ENCODE assay signal across 6 cellular contexts in the genomic region with DNA sequence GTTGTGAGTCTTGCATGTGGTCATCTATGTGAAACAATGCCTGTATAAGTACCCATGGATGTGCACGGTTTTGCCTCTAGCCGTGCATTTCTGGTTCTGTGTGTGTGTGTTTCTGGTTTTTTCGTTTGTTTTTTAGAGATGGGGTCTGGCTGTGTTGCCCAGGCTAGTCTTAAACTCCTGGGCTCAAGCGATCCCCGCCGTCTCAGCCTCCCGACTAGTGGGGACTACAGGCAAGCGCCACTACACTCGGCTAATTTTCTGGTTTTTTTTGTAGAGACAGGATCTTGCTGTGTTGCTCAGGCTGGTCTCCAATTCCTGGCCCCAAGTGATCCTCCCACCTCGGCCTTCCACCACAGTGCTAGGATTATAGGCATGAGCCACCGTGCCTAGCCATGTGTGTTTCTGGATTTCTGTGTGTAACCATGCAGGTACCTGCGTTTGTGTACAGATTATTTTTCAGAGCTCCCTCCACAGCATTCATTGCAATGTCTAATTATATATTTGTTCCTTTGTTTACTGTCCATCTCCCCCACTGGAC. TPM values are rescaled to one million over a fixed set of nuclear protein-coding genes. Genes with fewer than 3 reads are reported as not detected.
DNase-seq lines count a peak whose midpoint lies in the region; ATAC-seq, FAIRE-seq and TF ChIP-seq lines count a peak whose summit lies in the region.

No MANE protein-coding gene starts in this region.

- H3K4me1 ChIP-seq in Karpas-422 (ENCODE audit: low read length) (peaks cover 33% of the 10 kb centered on the region), rectal smooth muscle tissue (ENCODE audit: control insufficient read depth, insufficient read depth, low read length) (peaks cover 18% of the 10 kb centered on the region), small intestine (ENCODE audit: control insufficient read depth in 2 of 2, insufficient read depth in 1 of 2, low read depth in 1 of 2, low read length in 1 of 2) (peaks cover 6 to 10% of the 10 kb centered on the region in 2 donors)

- H3K27me3 ChIP-seq in Karpas-422 (ENCODE audit: low read length) (0 out of 2 replicates have a peak, but pooled peaks cover 3% of the 10 kb centered on the region), rectal smooth muscle tissue (ENCODE audit: control insufficient read depth, insufficient read depth, low read length) (no peaks in the 10 kb centered on the region), small intestine (ENCODE audit: control insufficient read depth in 2 of 2, insufficient read depth in 2 of 2, low read length in 2 of 2) (no peaks in the 10 kb centered on the region)

- no peaks in the 10 kb centered on the region for H3K27me3 Mint-ChIP-seq in MCF 10A (ENCODE audit: insufficient read depth, unreplicated experiment)

- intact Hi-C loops in MCF 10A (cut with micrococcal nuclease): loop anchor here (2.0 kb wide), 1 partner anchor 17 kb away; no protein-coding TSS in a partner anchor

- peak overlapping the region; percentile 100 for H3K27ac Mint-ChIP-seq in MCF 10A (ENCODE audit: low read depth, unreplicated experiment)

- no peak overlapping the region for H3K27ac ChIP-seq in Karpas-422 (ENCODE audit: low read length)
- peak overlapping the region; percentile 90 for H3K27ac ChIP-seq in rectal smooth muscle tissue (ENCODE audit: low read depth, low read length)
- peak overlapping the region in 1 of 2 donors; percentile 86 for H3K27ac ChIP-seq in small intestine (ENCODE audit: low read depth in 1 of 2, low read length in 1 of 2)

- peaks cover 10% of the 10 kb centered on the region; the same call in 1 of the 2 replicates for H3K79me2 ChIP-seq in Karpas-422 (ENCODE audit: low read length)

- H3K4me3 ChIP-seq in Karpas-422 (ENCODE audit: low read length): peak overlapping the region; percentile 94; the same call in 1 of the 2 replicates
- H3K4me3 ChIP-seq in rectal smooth muscle tissue (ENCODE audit: low read length): no peak overlapping the region
- no peak overlapping the region for H3K4me3 ChIP-seq in small intestine (ENCODE audit: low read depth in 1 of 2, low read length in 2 of 2)

- no TSS peak for BruUV-seq in MCF 10A (replicated peaks; lab: Mats Ljungman, UMichigan)

- POLR2A ChIA-PET in MCF 10A (lab: Yijun Ruan, JAX): interaction anchor here (0.9 to 6.5 kb wide), 4 partner anchors 13 to 27 kb away, joined by 3 to 120 read pairs (median 8); a partner anchor contains a TSS

- peaks cover 62% of the 10 kb centered on the region for H3K4me1 Mint-ChIP-seq in MCF 10A (ENCODE audit: insufficient read depth, unreplicated experiment)

- H3K4me3 Mint-ChIP-seq in MCF 10A (ENCODE audit: unreplicated experiment): peak overlapping the region; percentile 86

- FAIRE-seq in small intestine (lab: Jason Lieb, UNC): no peak

- peak overlapping the region; percentile 99 for H3K4me2 ChIP-seq in Karpas-422 (ENCODE audit: low read depth, low read length, poor library complexity, severe bottlenecking)

- H3K36me3 ChIP-seq in Karpas-422 (ENCODE audit: insufficient read depth, low read length) (no peaks in the 10 kb centered on the region), rectal smooth muscle tissue (ENCODE audit: control insufficient read depth, insufficient read depth, low read length) (no peaks in the 10 kb centered on the region), small intestine (ENCODE audit: control insufficient read depth in 2 of 2, insufficient read depth in 2 of 2, low read length in 2 of 2) (no peaks in the 10 kb centered on the region)

- 74 to 77% (median 75%) methylated on average over 12 of the region's 12 CpGs for WGBS in small intestine, 3 donors

- no peaks in the 10 kb centered on the region for H3K9me3 ChIP-seq in Karpas-422 (ENCODE audit: low read length)
- no peaks in the 10 kb centered on the region for H3K9me3 ChIP-seq in small intestine (ENCODE audit: control insufficient read depth, low read depth)

- H4K20me1 ChIP-seq in Karpas-422 (ENCODE audit: insufficient read depth, low read depth, low read length): no peaks in the 10 kb centered on the region

- H3K9ac ChIP-seq in Karpas-422 (ENCODE audit: low read length): no peak overlapping the region
- no peak overlapping the region for H3K9ac ChIP-seq in rectal smooth muscle tissue (ENCODE audit: low read length)

- H3K36me3 Mint-ChIP-seq in MCF 10A (ENCODE audit: insufficient read depth, unreplicated experiment): peaks cover 18% of the 10 kb centered on the region

- CTCF ChIA-PET in MCF 10A (lab: Yijun Ruan, JAX): interaction anchor here (0.7 to 1.6 kb wide), 2 partner anchors 11 to 16 kb away, joined by 5 read pairs; a partner anchor contains a TSS

- TF ChIP-seq CTCF in MCF 10A (IDR thresholded peaks at IDR 0.05; ENCODE audit: unreplicated experiment): no peak

- no peaks in the 10 kb centered on the region for H3K9me2 ChIP-seq in Karpas-422 (replicated peaks; ENCODE audit: insufficient read depth, low read length)

- no peak for ATAC-seq in HG03378 (IDR thresholded peaks at IDR 0.05; ENCODE audit: unreplicated experiment)

- DNase-seq in Karpas-422 (no peak), MCF 10A (ENCODE audit: unreplicated experiment) (no peak), NCI-H1417 treated with DMSO at 0.1 percent for 48 hours (lab: John Stamatoyannopoulos, UW) (no peak), small intestine (no peak)

- H3K9me3 Mint-ChIP-seq in MCF 10A (ENCODE audit: unreplicated experiment): no peaks in the 10 kb centered on the region

- H2AFZ ChIP-seq in Karpas-422 (ENCODE audit: low read length): 0 out of 2 replicates have a peak overlapping the region, but pooled peaks have one; percentile 99

RNA-seq across cellular contexts. Expression of a gene that starts 15.9 kb away (rescaled TPM):
- 2.5 and 4.0 TPM in 2 replicates for total RNA-seq in Karpas-422 (2014; rRNA removed; shearing (Covaris generic); ENCODE audit: low replicate concordance)
- total RNA-seq in MCF 10A (2022): 13.3 and 29.3 TPM in 2 replicates
- 10 to 100 TPM in 1 of 3 donors, 1 to 10 TPM in 1, under 1 TPM in 1; 0.89 to 19.0 (median 2.2) TPM for polyA plus RNA-seq in small intestine

RNA-seq across cellular contexts. Expression of a gene that starts 28.2 kb away (rescaled TPM):
- 121 and 175 TPM in 2 replicates for total RNA-seq in Karpas-422 (2014; rRNA removed; shearing (Covaris generic); ENCODE audit: low replicate concordance)
- 186 and 227 TPM in 2 replicates for total RNA-seq in MCF 10A (2022)
- 10 to 100 TPM; 30.3 to 42.4 (median 32.7) TPM for polyA plus RNA-seq in small intestine

RNA-seq across cellular contexts. Expression of a gene that starts 44.9 kb away (rescaled TPM):
- 3.1 and 4.6 TPM in 2 replicates for total RNA-seq in Karpas-422 (2014; rRNA removed; shearing (Covaris generic); ENCODE audit: low replicate concordance)
- total RNA-seq in MCF 10A (2022): 3.5 and 5.1 TPM in 2 replicates
- 1 to 10 TPM; 1.6 to 9.1 (median 1.9) TPM for polyA plus RNA-seq in small intestine

RNA-seq across cellular contexts. Expression of a gene that starts 45.5 kb away (rescaled TPM):
- total RNA-seq in Karpas-422 (2014; rRNA removed; shearing (Covaris generic); ENCODE audit: low replicate concordance): 6.6 and 10.5 TPM in 2 replicates
- total RNA-seq in MCF 10A (2022): 9.6 and 17.6 TPM in 2 replicates
- polyA plus RNA-seq in small intestine: 1 to 10 TPM in 1 of 3 donors, under 1 TPM in 2; 0.27 to 4.1 (median 0.67) TPM

RNA-seq across cellular contexts. Expression of a gene that starts 46.3 kb away (rescaled TPM):
- total RNA-seq in Karpas-422 (2014; rRNA removed; shearing (Covaris generic); ENCODE audit: low replicate concordance): 0.71 and 8.0 TPM in 2 replicates
- 0.33 and 0.42 TPM in 2 replicates for total RNA-seq in MCF 10A (2022)
- 1 to 10 TPM; 1.3 to 1.9 (median 1.8) TPM for polyA plus RNA-seq in small intestine
